ENCODE assay signal across 12 cellular contexts in the genomic region with DNA sequence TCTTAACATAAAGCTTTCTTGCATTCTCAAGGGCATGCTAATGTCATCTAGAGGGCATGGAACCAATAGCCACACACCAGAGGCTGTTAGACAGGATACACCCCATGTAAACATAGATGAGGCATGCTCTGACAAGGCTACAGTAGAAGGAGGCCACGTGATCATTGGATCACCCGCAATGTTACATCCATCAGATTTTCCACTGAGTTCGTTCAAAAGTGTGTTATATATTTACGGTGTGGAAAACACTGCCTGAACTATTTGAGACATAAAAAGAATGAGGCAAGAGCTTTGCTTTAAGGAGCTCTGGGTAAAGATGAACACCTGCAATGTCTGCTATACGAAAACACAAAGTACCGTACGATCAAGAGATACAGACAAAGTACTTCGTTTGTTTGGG.
DNase-seq lines count a peak whose midpoint lies in the region; ATAC-seq, FAIRE-seq and TF ChIP-seq lines count a peak whose summit lies in the region.
"Had no signal": no experiment of that assay in that cellular context is flagged by ENCODE, and none has a peak within 500 bp of the region (broad histone marks: within the 10 kb centered on the region; RNA-seq: fewer than 3 reads in every experiment).

No MANE protein-coding gene starts in this region.

- DNase-seq in LHCN-M2 (ENCODE audit: low read depth) (peak; percentile 13), GM12878 (ENCODE audit: low read depth, low spot score) (no peak), inferior parietal cortex (ENCODE audit: extremely low spot score) (peak; percentile 38), superior temporal gyrus (ENCODE audit: extremely low spot score) (peak; percentile 72), NCI-H2107 treated with DMSO at 0.1 percent for 48 hours (lab: John Stamatoyannopoulos, UW; ENCODE audit: unreplicated experiment) (no peak)
- DNase-seq: CD4-positive, alpha-beta memory T cell had no signal

- whole genome bisulfite sequencing in GM12878 (ENCODE audit: insufficient coverage, insufficient replicate concordance, low lambda C conversion rate, missing lambda C conversion rate) = 49% methylated on average over 8 of the region's 8 CpGs

- no peak for FAIRE-seq in GM12878 (lab: Jason Lieb, UNC)
- FAIRE-seq: TTC549 had no signal

- SMC1A ChIA-PET in GM12878 (lab: Charles Lee; ENCODE audit: uncharacterized antibody, unreplicated experiment) = interaction anchor here (0.6 to 2.1 kb wide), 4 partner anchors 9 to 100 kb away, joined by 3 to 8 read pairs (median 4); no protein-coding TSS in a partner anchor

- RAD21 ChIA-PET in GM12878 (lab: Charles Lee; ENCODE audit: unreplicated experiment) = interaction anchor here (1.0 kb wide), 1 partner anchor 23 kb away, joined by 4 read pairs; no protein-coding TSS in a partner anchor

- H2AFZ ChIP-seq in GM12878 (ENCODE audit: control insufficient read depth, low read depth, low read length) = no peak overlapping the region

- H3K36me3 ChIP-seq in GM12878 (ENCODE audit: control insufficient read depth in 2 of 2, insufficient read depth in 2 of 2, low read length in 1 of 2) = no peaks in the 10 kb centered on the region
- H3K36me3 ChIP-seq: gastroesophageal sphincter, suprapubic skin had no signal

- intact Hi-C loops in GM12878 (cut with micrococcal nuclease; ENCODE audit: unreplicated experiment) = no loop called here

- no peak for TF ChIP-seq POLR2A in GM12878 (IDR thresholded peaks at IDR 0.05; ENCODE audit: low read depth, low read length)

- no peaks in the 10 kb centered on the region for H3K79me2 ChIP-seq in GM12878 (ENCODE audit: control insufficient read depth, insufficient read depth, low read length)

- POLR2A ChIA-PET in GM12878 (lab: Charles Lee) = no interaction called here

- no peaks in the 10 kb centered on the region for H3K27me3 ChIP-seq in GM12878 (replicated peaks in 1 of 2; ENCODE audit: control insufficient read depth in 2 of 2, insufficient read depth in 2 of 2, low read length in 1 of 2)
- H3K27me3 ChIP-seq: gastroesophageal sphincter, suprapubic skin had no signal

- no peak overlapping the region for H3K4me2 ChIP-seq in GM12878 (ENCODE audit: control insufficient read depth, insufficient read depth)

- no peaks in the 10 kb centered on the region for H4K20me1 ChIP-seq in GM12878 (ENCODE audit: control insufficient read depth, insufficient read depth)

- TF ChIP-seq EP300 in GM12878 (IDR thresholded peaks at IDR 0.05; ENCODE audit: borderline replicate concordance in 1 of 2, control insufficient read depth in 1 of 2, low read depth in 2 of 2, low read length in 2 of 2) = no peak

- no peak for TF ChIP-seq RAD21 in GM12878 (IDR thresholded peaks at IDR 0.05; ENCODE audit: insufficient read depth, low read depth, low read length)

- H3K27ac ChIP-seq in GM12878 (ENCODE audit: control insufficient read depth, insufficient read depth) = no peak overlapping the region
- H3K27ac ChIP-seq: gastroesophageal sphincter, suprapubic skin had no signal

- ATAC-seq in GM12878 = peak; percentile 44
- ATAC-seq in HG02973 (IDR thresholded peaks at IDR 0.05; ENCODE audit: unreplicated experiment) = no peak
- no peak for ATAC-seq in HG03159 (IDR thresholded peaks at IDR 0.05; ENCODE audit: unreplicated experiment)
- ATAC-seq: natural killer cell treated with Interleukin-12 subunit alpha and Interleukin-12 subunit beta and Interleukin-15 and Interleukin-18, amount 100 ng/mL, for 72 hours had no signal

- no TSS peak for BruUV-seq in GM12878 (replicated peaks; lab: Mats Ljungman, UMichigan)

- no peaks in the 10 kb centered on the region for H3K9me3 ChIP-seq in GM12878 (replicated peaks; ENCODE audit: control insufficient read depth, insufficient read depth, low read length)
- H3K9me3 ChIP-seq: gastroesophageal sphincter, suprapubic skin had no signal

- no peak overlapping the region for H3K4me3 ChIP-seq in GM12878
- H3K4me3 ChIP-seq: gastroesophageal sphincter, suprapubic skin had no signal

- H3K4me1 ChIP-seq in GM12878 (ENCODE audit: control insufficient read depth, insufficient read depth, low read length) = no peaks in the 10 kb centered on the region

- no peak overlapping the region for H3K9ac ChIP-seq in GM12878 (ENCODE audit: control insufficient read depth, insufficient read depth, low read length)

- in situ Hi-C loops in GM12878 (cut with MboI) = no loop called here

- CTCF ChIA-PET in GM12878 (lab: Yijun Ruan, JAX) = interaction anchor here (1.1 kb wide), 1 partner anchor 29 kb away, joined by 4 read pairs; no protein-coding TSS in a partner anchor

- no peak for TF ChIP-seq CTCF in GM12878 (IDR thresholded peaks at IDR 0.05 in 2 of 3, conservative IDR thresholded peaks at IDR 0.05 in 1 of 3; ENCODE audit: control insufficient read depth in 2 of 3, extremely low read depth in 1 of 3, insufficient read depth in 1 of 3, low read depth in 3 of 3, low read length in 3 of 3)

TF ChIP-seq in GM12878, 131 proteins besides CTCF, POLR2A, EP300 and RAD21:
- TF ChIP-seq PML (IDR thresholded peaks at IDR 0.05; ENCODE audit: low read length) (no peak), CHD2 (IDR thresholded peaks at IDR 0.05; ENCODE audit: borderline replicate concordance, low read depth, low read length) (no peak), RAD51 (IDR thresholded peaks at IDR 0.05) (peak; percentile 47; the same call in 1 of the 2 replicates)

Comparison
In these comparisons a context has a peak if more than half of its experiments do, and no peak if none do; other contexts are left out.
1. DNase-seq: peak in LHCN-M2 (single experiment), inferior parietal cortex (single experiment) and superior temporal gyrus (single experiment); none in GM12878 (single experiment) and NCI-H2107 treated with DMSO at 0.1 percent for 48 hours (single experiment).